ENCODE assay signal across 8 cellular contexts in the genomic region with DNA sequence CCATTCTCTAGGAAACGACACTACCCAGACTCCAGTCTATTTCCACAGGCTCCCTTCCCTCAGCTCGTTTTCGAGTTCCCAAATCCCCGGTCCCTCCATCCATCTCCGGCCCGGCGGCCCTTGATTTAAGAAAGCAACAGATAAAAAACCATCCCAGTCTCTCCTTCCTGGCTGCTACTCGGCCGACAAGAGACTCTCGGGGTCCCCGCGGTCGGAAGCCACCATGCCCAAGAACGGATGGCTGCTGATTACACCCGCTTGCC.
DNase-seq lines count a peak whose midpoint lies in the region; ATAC-seq and TF ChIP-seq lines count a peak whose summit lies in the region.

No MANE protein-coding gene starts in this region.

- DNase-seq in DND-41 (no peak), NB4 (ENCODE audit: low read depth) (no peak), epithelial cell of prostate (ENCODE audit: low read depth, low spot score) (no peak), HCEC 1CT (no peak), iPS-NIHi7 (ENCODE audit: extremely low spot score) (no peak), dedifferentiated amniotic fluid mesenchymal stem cell (ENCODE audit: extremely low spot score) (no peak)
- no peak for DNase-seq in stimulated activated CD8-positive, alpha-beta memory T cell treated with anti-CD3 and anti-CD28 coated beads, Interleukin-4, amount 100 ng/mL, for 48 hours

- H3K4me1 ChIP-seq in DND-41 (ENCODE audit: insufficient read depth, low read length) (peaks cover 70% of the 10 kb centered on the region), neutrophil (ENCODE audit: control insufficient read depth in 1 of 2, insufficient read depth in 1 of 2, low read depth in 1 of 2, low read length in 1 of 2) (peaks cover 31 to 39% of the 10 kb centered on the region in 2 experiments)

- ATAC-seq in DND-41 (ENCODE audit: insufficient read depth, low read depth) = no peak

- H3K9ac ChIP-seq in DND-41 (ENCODE audit: low read depth, low read length) = peak overlapping the region; percentile 75

- H3K9me3 ChIP-seq in DND-41 (ENCODE audit: insufficient read depth, low read length, severe bottlenecking) (no peaks in the 10 kb centered on the region), neutrophil (no peaks in the 10 kb centered on the region)

- H2AFZ ChIP-seq in DND-41 (ENCODE audit: low read depth, low read length) = peak overlapping the region; percentile 86

- peak overlapping the region; percentile 91 for H3K4me2 ChIP-seq in DND-41 (ENCODE audit: insufficient read depth, low read length)

- H4K20me1 ChIP-seq in DND-41 (ENCODE audit: insufficient read depth, low read length) = peaks cover 32% of the 10 kb centered on the region

- peaks cover 44% of the 10 kb centered on the region for H3K36me3 ChIP-seq in DND-41 (ENCODE audit: insufficient read depth, low read length)
- H3K36me3 ChIP-seq in neutrophil = peaks cover 20% of the 10 kb centered on the region

- H3K4me3 ChIP-seq in DND-41 (ENCODE audit: low read depth in 1 of 2, low read length in 2 of 2) (peak overlapping the region; percentile 94 to 97), NB4 (ENCODE audit: low read depth, low read length) (peak overlapping the region; percentile 99), neutrophil (ENCODE audit: low read depth in 1 of 2, low read length in 1 of 2) (peak overlapping the region; percentile 78 to 94)

- TF ChIP-seq POLR2A in NB4 (IDR thresholded peaks at IDR 0.05; ENCODE audit: extremely low read depth, insufficient read length) = no peak

- H3K27ac ChIP-seq in DND-41 (ENCODE audit: low read length) (peak overlapping the region; percentile 77), epithelial cell of prostate (peak overlapping the region; percentile 92), neutrophil (peak overlapping the region; percentile 96)

- no peaks in the 10 kb centered on the region for H3K27me3 ChIP-seq in DND-41 (ENCODE audit: insufficient read depth, low read length, poor library complexity)
- no peaks in the 10 kb centered on the region for H3K27me3 ChIP-seq in neutrophil

- H3K79me2 ChIP-seq in DND-41 (ENCODE audit: insufficient read depth, low read length) = peaks cover 61% of the 10 kb centered on the region

- TF ChIP-seq CTCF in DND-41 (IDR thresholded peaks at IDR 0.05; ENCODE audit: borderline replicate concordance, extremely low read depth, low read length, poor library complexity, severe bottlenecking) (no peak), NB4 (IDR thresholded peaks at IDR 0.05; ENCODE audit: low read depth, low read length) (no peak), neutrophil (IDR thresholded peaks at IDR 0.05) (no peak)
